ENCODE assay signal across 1 cellular context in the genomic region with DNA sequence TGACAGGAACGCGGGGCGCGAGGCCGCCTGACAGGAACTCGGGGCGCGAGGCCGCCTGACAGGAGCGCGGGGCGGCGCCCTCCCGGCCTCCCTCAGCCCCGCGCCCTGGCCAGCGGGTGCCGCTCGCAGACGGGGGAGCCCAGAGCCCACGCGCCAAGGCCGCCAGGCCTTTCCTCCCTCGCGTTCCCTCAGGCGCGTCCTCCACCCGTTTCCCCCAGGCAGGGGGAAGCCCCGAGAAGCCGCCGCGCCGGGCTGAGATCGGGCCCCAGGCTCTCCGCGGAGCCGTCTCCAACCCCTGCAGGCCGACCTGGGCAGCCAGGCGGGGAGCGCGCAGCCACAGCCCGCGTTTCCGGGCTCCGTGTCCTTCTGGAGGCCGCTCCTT.
TF ChIP-seq lines count a peak whose summit lies in the region.

No MANE protein-coding gene starts in this region.

TF ChIP-seq in WTC11, 78 proteins besides CTCF, POLR2A, EP300 and RAD21 (continued from another document):
- TF ChIP-seq HMGA2 (CRISPR knock-in tag; IDR thresholded peaks at IDR 0.05) = no peak
- TF ChIP-seq SMAD4 (CRISPR knock-in tag; IDR thresholded peaks at IDR 0.05) = no peak
- TF ChIP-seq NR1H2 (CRISPR knock-in tag; IDR thresholded peaks at IDR 0.05) = no peak
- TF ChIP-seq, protein P1, sequence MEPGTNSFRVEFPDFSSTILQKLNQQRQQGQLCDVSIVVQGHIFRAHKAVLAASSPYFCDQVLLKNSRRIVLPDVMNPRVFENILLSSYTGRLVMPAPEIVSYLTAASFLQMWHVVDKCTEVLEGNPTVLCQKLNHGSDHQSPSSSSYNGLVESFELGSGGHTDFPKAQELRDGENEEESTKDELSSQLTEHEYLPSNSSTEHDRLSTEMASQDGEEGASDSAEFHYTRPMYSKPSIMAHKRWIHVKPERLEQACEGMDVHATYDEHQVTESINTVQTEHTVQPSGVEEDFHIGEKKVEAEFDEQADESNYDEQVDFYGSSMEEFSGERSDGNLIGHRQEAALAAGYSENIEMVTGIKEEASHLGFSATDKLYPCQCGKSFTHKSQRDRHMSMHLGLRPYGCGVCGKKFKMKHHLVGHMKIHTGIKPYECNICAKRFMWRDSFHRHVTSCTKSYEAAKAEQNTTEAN (CRISPR knock-in tag; IDR thresholded peaks at IDR 0.05) = no peak
- no peak for TF ChIP-seq RELA (CRISPR knock-in tag; IDR thresholded peaks at IDR 0.05; ENCODE audit: borderline replicate concordance)
- no peak for TF ChIP-seq TCF7 (CRISPR knock-in tag; IDR thresholded peaks at IDR 0.05; ENCODE audit: low read depth)
- no peak for TF ChIP-seq SP1 (CRISPR knock-in tag; conservative IDR thresholded peaks at IDR 0.05)
- no peak for TF ChIP-seq TEAD1 (CRISPR knock-in tag; IDR thresholded peaks at IDR 0.05)
- TF ChIP-seq, protein P2, sequence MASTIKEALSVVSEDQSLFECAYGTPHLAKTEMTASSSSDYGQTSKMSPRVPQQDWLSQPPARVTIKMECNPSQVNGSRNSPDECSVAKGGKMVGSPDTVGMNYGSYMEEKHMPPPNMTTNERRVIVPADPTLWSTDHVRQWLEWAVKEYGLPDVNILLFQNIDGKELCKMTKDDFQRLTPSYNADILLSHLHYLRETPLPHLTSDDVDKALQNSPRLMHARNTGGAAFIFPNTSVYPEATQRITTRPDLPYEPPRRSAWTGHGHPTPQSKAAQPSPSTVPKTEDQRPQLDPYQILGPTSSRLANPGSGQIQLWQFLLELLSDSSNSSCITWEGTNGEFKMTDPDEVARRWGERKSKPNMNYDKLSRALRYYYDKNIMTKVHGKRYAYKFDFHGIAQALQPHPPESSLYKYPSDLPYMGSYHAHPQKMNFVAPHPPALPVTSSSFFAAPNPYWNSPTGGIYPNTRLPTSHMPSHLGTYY (CRISPR knock-in tag; IDR thresholded peaks at IDR 0.05) = no peak
TF ChIP-seq in WTC11: peak in this region for 0.
